22 cellular contexts compared by ENCODE assay signal in the genomic region with DNA sequence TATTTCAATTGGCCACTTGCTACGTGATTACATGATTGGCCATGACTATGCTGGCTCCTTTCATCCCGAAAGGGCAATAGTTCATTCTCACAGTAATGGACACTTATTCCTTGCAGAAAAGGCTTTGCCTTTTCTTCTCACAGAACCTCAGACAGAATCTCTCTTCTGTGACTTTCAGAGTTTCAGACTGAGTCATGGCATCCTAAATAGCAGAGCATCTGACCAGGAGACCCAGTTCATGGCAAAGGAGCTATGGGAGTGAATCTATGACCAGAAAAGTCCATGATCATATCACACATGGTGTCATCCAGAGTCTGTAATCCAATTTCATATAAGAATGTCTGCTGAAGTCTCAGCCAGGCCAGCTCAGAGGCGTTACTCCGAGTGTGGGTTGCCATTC.
"Had no signal": no experiment of that assay in that cellular context is flagged by ENCODE, and none has a peak within 500 bp of the region (broad histone marks: within the 10 kb centered on the region; RNA-seq: fewer than 3 reads in every experiment).

No MANE protein-coding gene starts in this region.

- ATAC-seq: heart left ventricle, left colon, left ventricle myocardium superior, pancreas, right cardiac atrium had no signal

- H3K36me3 Mint-ChIP-seq: naive B cell had no signal

- DNase-seq: dermis blood vessel endothelial cell; effector CD4-positive, alpha-beta T cell; endodermal cell; erythroblast; heart left ventricle; hippocampal formation; left colon; left ventricle myocardium superior; mesenchymal stem cell; naive B cell; occipital lobe; pancreas; right cardiac atrium; small intestine; stimulated activated CD4-positive, alpha-beta T cell treated with anti-CD3 and anti-CD28 coated beads, Interleukin-12 subunit alpha, Interleukin-12 subunit beta, amount 100 ng/mL, for 4 hours; stimulated activated CD4-positive, alpha-beta T cell treated with anti-CD3 and anti-CD28 coated beads, Interleukin-2, amount 100 ng/mL, for 48 hours; stimulated activated naive CD4-positive, alpha-beta T cell treated with Interleukin-2 at 50 U/mL for 16 hours; trophoblast cell; uterus had no signal

- H3K27ac Mint-ChIP-seq: endodermal cell, naive B cell, nephron, progenitor cell of endocrine pancreas had no signal

- H3K4me1 ChIP-seq: heart left ventricle, pancreas, uterus had no signal

- H3K36me3 ChIP-seq: heart left ventricle, pancreas, uterus had no signal

- H3K4me3 ChIP-seq: heart left ventricle, lung, pancreas, uterus had no signal

- H3K27me3 ChIP-seq: heart left ventricle, pancreas, uterus had no signal

- H3K27me3 Mint-ChIP-seq: naive B cell had no signal

- H3K27ac ChIP-seq: heart left ventricle, pancreas, uterus had no signal

- H3K4me1 Mint-ChIP-seq: nephron had no signal

- H3K9me3 ChIP-seq: heart left ventricle, pancreas, uterus had no signal

- H3K4me3 Mint-ChIP-seq: endodermal cell, naive B cell, nephron had no signal
